11 cellular contexts compared by ENCODE assay signal in the genomic region with DNA sequence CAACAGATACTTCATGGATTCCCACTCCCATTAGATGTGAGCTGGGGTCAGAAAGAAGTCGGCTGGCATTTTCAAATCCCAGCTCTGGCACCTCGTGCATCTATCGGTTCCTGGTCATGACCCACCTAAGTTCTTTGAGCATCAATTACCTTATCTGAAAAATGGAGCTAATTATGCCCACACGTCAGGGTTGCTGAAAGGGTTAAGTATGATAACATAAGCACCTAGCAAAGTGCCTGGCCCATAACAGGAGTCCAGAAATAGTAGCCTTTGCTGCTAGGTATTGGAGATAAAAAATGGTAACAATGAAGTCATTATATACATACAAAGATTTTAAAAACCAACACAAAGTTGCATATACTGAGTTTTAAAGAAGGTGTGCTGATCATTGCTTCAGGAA.
"Had no signal": no experiment of that assay in that cellular context is flagged by ENCODE, and none has a peak within 500 bp of the region (broad histone marks: within the 10 kb centered on the region; RNA-seq: fewer than 3 reads in every experiment).

No MANE protein-coding gene starts in this region.

- H3K36me3 ChIP-seq: HAP-1 had no signal

- H3K4me3 ChIP-seq: GM23248, GM23338, HAP-1 had no signal

- FAIRE-seq: H1, H54 had no signal

- DNase-seq: GM23248, GOT3, H7, H9, HCEC 1CT, HFFc6 had no signal

- ATAC-seq: GM23338, HCT116 had no signal

- H3K4me1 ChIP-seq: HAP-1 had no signal

- H3K9me3 ChIP-seq: HAP-1 had no signal

- H3K9ac ChIP-seq: GM23248 had no signal

- H3K27ac ChIP-seq: GM23248 had no signal

- H3K4me2 ChIP-seq: GM23338 had no signal

- H2AFZ ChIP-seq: GM23248, GM23338 had no signal
